ENCODE assay signal across 20 cellular contexts in genomic region chr9:69079186-69079585, GRCh38. TPM values are rescaled to one million over a fixed set of nuclear protein-coding genes. Genes with fewer than 3 reads are reported as not detected.
A peak's percentile ranks its signal among the peaks of the same experiment; 100 is the strongest.
DNase-seq lines count a peak whose midpoint lies in the region; TF ChIP-seq lines count a peak whose summit lies in the region.
"Had no signal": no experiment of that assay in that cellular context is flagged by ENCODE, and none has a peak within 500 bp of the region (broad histone marks: within the 10 kb centered on the region; RNA-seq: fewer than 3 reads in every experiment).

No MANE protein-coding gene starts in this region.

- intact Hi-C loops in MCF 10A (cut with micrococcal nuclease), result no loop called here
- intact Hi-C loops in breast epithelium (cut with DNase I; ENCODE audit: low total_unique reads), result no loop called here

- H3K9me3 Mint-ChIP-seq in MCF 10A (ENCODE audit: unreplicated experiment) (no peaks in the 10 kb centered on the region), osteocyte (ENCODE audit: unreplicated experiment) (no peaks in the 10 kb centered on the region)
- H3K9me3 Mint-ChIP-seq in CD8-positive, alpha-beta memory T cell, result peaks cover 0 to 6% (median 0%) of the 10 kb centered on the region in 5 donors

- TF ChIP-seq CTCF in MCF 10A (IDR thresholded peaks at IDR 0.05; ENCODE audit: unreplicated experiment), result no peak
- no peak for TF ChIP-seq CTCF in breast epithelium (IDR thresholded peaks at IDR 0.05)
- TF ChIP-seq CTCF in epithelial cell of esophagus (IDR thresholded peaks at IDR 0.05; ENCODE audit: insufficient read depth, low read depth, low read length, missing control alignments), result no peak
- TF ChIP-seq CTCF in osteocyte (IDR thresholded peaks at IDR 0.05), result no peak

- H3K9me2 ChIP-seq in GM23248 (ENCODE audit: insufficient read depth), result no peaks in the 10 kb centered on the region

- peaks cover 5% of the 10 kb centered on the region for H3K36me3 Mint-ChIP-seq in MCF 10A (ENCODE audit: insufficient read depth, unreplicated experiment)
- H3K36me3 Mint-ChIP-seq in osteocyte (ENCODE audit: unreplicated experiment), result no peaks in the 10 kb centered on the region
- H3K36me3 Mint-ChIP-seq in CD8-positive, alpha-beta memory T cell, result peaks cover 4 to 11% (median 5%) of the 10 kb centered on the region in 3 donors

- no peaks in the 10 kb centered on the region for H3K27me3 ChIP-seq in breast epithelium
- H3K27me3 ChIP-seq in adipocyte (replicated peaks; ENCODE audit: control insufficient read depth, insufficient read depth, low read length), result no peaks in the 10 kb centered on the region
- no peaks in the 10 kb centered on the region for H3K27me3 ChIP-seq in CD8-positive, alpha-beta memory T cell (ENCODE audit: insufficient read depth, low read length, poor library complexity, severe bottlenecking)
- no peaks in the 10 kb centered on the region for H3K27me3 ChIP-seq in GM23248 (replicated peaks; ENCODE audit: insufficient read depth)
- H3K27me3 ChIP-seq: BLaER1, Peyer's patch had no signal

- in situ Hi-C loops in GM23248 (cut with MboI), result no loop called here

- POLR2A ChIA-PET in MCF 10A (lab: Yijun Ruan, JAX), result interaction anchor here (1.0 kb wide), 1 partner anchor 43 kb away, joined by 4 read pairs; no protein-coding TSS in a partner anchor
- POLR2A ChIA-PET in CD8-positive, alpha-beta memory T cell (lab: Charles Lee), result no interaction called here

- H3K4me3 Mint-ChIP-seq in MCF 10A (ENCODE audit: unreplicated experiment), result no peak overlapping the region
- no peak overlapping the region for H3K4me3 Mint-ChIP-seq in osteocyte (ENCODE audit: unreplicated experiment)
- H3K4me3 Mint-ChIP-seq in CD8-positive, alpha-beta memory T cell, result no peak overlapping the region
- H3K4me3 Mint-ChIP-seq: CD4-positive, alpha-beta memory T cell had no signal

- no peak for TF ChIP-seq POLR2A in breast epithelium (IDR thresholded peaks at IDR 0.05)

- no peaks in the 10 kb centered on the region for H4K20me1 ChIP-seq in GM23248 (ENCODE audit: insufficient read depth)
- H4K20me1 ChIP-seq: BLaER1 had no signal

- no peak overlapping the region for H3K27ac ChIP-seq in breast epithelium
- H3K27ac ChIP-seq in CD8-positive, alpha-beta memory T cell (ENCODE audit: low read depth, low read length), result no peak overlapping the region
- no peak overlapping the region for H3K27ac ChIP-seq in GM23248
- H3K27ac ChIP-seq: 22Rv1, BLaER1 had no signal

- H2AFZ ChIP-seq in GM23248, result no peak overlapping the region

- no peaks in the 10 kb centered on the region for H3K27me3 Mint-ChIP-seq in MCF 10A (ENCODE audit: insufficient read depth, unreplicated experiment)
- H3K27me3 Mint-ChIP-seq in osteocyte (ENCODE audit: unreplicated experiment), result no peaks in the 10 kb centered on the region
- H3K27me3 Mint-ChIP-seq in CD8-positive, alpha-beta memory T cell, result no peaks in the 10 kb centered on the region
- H3K27me3 Mint-ChIP-seq: CD4-positive, alpha-beta memory T cell had no signal

- CTCF ChIA-PET in MCF 10A (lab: Yijun Ruan, JAX), result interaction anchor here (1.0 to 1.7 kb wide), 3 partner anchors 11 to 26 kb away, joined by 4 to 6 read pairs (median 5); no protein-coding TSS in a partner anchor
- CTCF ChIA-PET in CD8-positive, alpha-beta memory T cell (lab: Charles Lee), result no interaction called here

- H3K9ac ChIP-seq in adipocyte (ENCODE audit: low read length) (no peak overlapping the region), GM23248 (no peak overlapping the region)
- H3K9ac ChIP-seq: BLaER1 had no signal

- peaks cover 13% of the 10 kb centered on the region for H3K4me1 Mint-ChIP-seq in MCF 10A (ENCODE audit: insufficient read depth, unreplicated experiment)
- H3K4me1 Mint-ChIP-seq in osteocyte (ENCODE audit: unreplicated experiment), result peaks cover 22% of the 10 kb centered on the region
- H3K4me1 Mint-ChIP-seq in CD8-positive, alpha-beta memory T cell, result no peaks in the 10 kb centered on the region
- H3K4me1 Mint-ChIP-seq: CD4-positive, alpha-beta memory T cell had no signal

- H3F3A ChIP-seq in GM23248 (ENCODE audit: insufficient read depth), result no peaks in the 10 kb centered on the region

- H3K36me3 ChIP-seq in breast epithelium, result no peaks in the 10 kb centered on the region
- no peaks in the 10 kb centered on the region for H3K36me3 ChIP-seq in adipocyte (ENCODE audit: control insufficient read depth, insufficient read depth, low read length, severe bottlenecking)
- H3K36me3 ChIP-seq in CD8-positive, alpha-beta memory T cell (ENCODE audit: insufficient read depth, low read length), result no peaks in the 10 kb centered on the region
- H3K36me3 ChIP-seq in GM23248 (ENCODE audit: low read depth), result no peaks in the 10 kb centered on the region
- H3K36me3 ChIP-seq: Peyer's patch had no signal

- no peaks in the 10 kb centered on the region for H3K79me2 ChIP-seq in GM23248 (ENCODE audit: insufficient read depth)

- H3K27ac Mint-ChIP-seq in MCF 10A (ENCODE audit: low read depth, unreplicated experiment) (peak overlapping the region; percentile 9), osteocyte (ENCODE audit: unreplicated experiment) (peak overlapping the region; percentile 32)
- H3K27ac Mint-ChIP-seq in CD8-positive, alpha-beta memory T cell, result no peak overlapping the region

- no peak overlapping the region for H3K4me2 ChIP-seq in GM23248 (ENCODE audit: unreplicated experiment)
- H3K4me2 ChIP-seq: BLaER1 had no signal

- H3K4me3 ChIP-seq in breast epithelium, result no peak overlapping the region
- no peak overlapping the region for H3K4me3 ChIP-seq in adipocyte (ENCODE audit: low read length)
- H3K4me3 ChIP-seq in epithelial cell of esophagus (ENCODE audit: low read length), result no peak overlapping the region
- H3K4me3 ChIP-seq in CD8-positive, alpha-beta memory T cell (ENCODE audit: low read length), result no peak overlapping the region
- no peak overlapping the region for H3K4me3 ChIP-seq in GM23248
- H3K4me3 ChIP-seq: BLaER1, Peyer's patch had no signal

- DNase-seq in MCF 10A (ENCODE audit: unreplicated experiment), result peak; percentile 18
- DNase-seq in breast epithelium (ENCODE audit: low spot score in 2 of 2), result no peak
- DNase-seq in adipocyte (ENCODE audit: low read depth), result peak; percentile 22
- DNase-seq in epithelial cell of esophagus (ENCODE audit: low read depth), result peak; percentile 78
- no peak for DNase-seq in osteocyte (ENCODE audit: extremely low spot score, unreplicated experiment)
- no peak for DNase-seq in CD8-positive, alpha-beta memory T cell
- no peak for DNase-seq in GM23248
- no peak for DNase-seq in activated gamma-delta T cell treated with Interleukin-2 at 50 U/mL for 16 hours
- DNase-seq: ACHN; CD4-positive, alpha-beta memory T cell; DMS153; Karpas-422; NCI-H1694 treated with DMSO at 0.1 percent for 48 hours; NCI-H2081 treated with DMSO at 0.1 percent for 48 hours; NCI-H2171 treated with DMSO at 0.1 percent for 48 hours; NCI-H526; Peyer's patch; SHP77 had no signal

- H3K9me3 ChIP-seq in breast epithelium, result no peaks in the 10 kb centered on the region
- no peaks in the 10 kb centered on the region for H3K9me3 ChIP-seq in adipocyte (ENCODE audit: control insufficient read depth, low read length)
- H3K9me3 ChIP-seq in CD8-positive, alpha-beta memory T cell (ENCODE audit: low read length), result no peaks in the 10 kb centered on the region
- H3K9me3 ChIP-seq in GM23248 (ENCODE audit: low read depth), result no peaks in the 10 kb centered on the region
- H3K9me3 ChIP-seq: BLaER1, Peyer's patch had no signal

- H3K4me1 ChIP-seq in breast epithelium (no peaks in the 10 kb centered on the region), adipocyte (ENCODE audit: control insufficient read depth, insufficient read depth, low read length) (peaks cover 13% of the 10 kb centered on the region), GM23248 (ENCODE audit: insufficient read depth) (no peaks in the 10 kb centered on the region)
- no peaks in the 10 kb centered on the region for H3K4me1 ChIP-seq in CD8-positive, alpha-beta memory T cell (ENCODE audit: insufficient read depth, low read length)
- H3K4me1 ChIP-seq: BLaER1, Peyer's patch had no signal

- BruUV-seq in MCF 10A (replicated peaks; lab: Mats Ljungman, UMichigan), result no TSS peak

RNA-seq across cellular contexts. Expression of gene FXN, which starts 43.6 kb away (rescaled TPM):
- total RNA-seq in MCF 10A (2022) (18.4 and 31.6 TPM in 2 replicates), breast epithelium (1 to 10 TPM; 3.8 to 7.5 (median 6.9) TPM), osteocyte (9.8 and 11.2 TPM in 2 replicates)
- total RNA-seq in CD8-positive, alpha-beta memory T cell, result 10 to 100 TPM; 30.0 to 31.1 TPM
- polyA plus RNA-seq in CD8-positive, alpha-beta memory T cell, result 56.1 TPM
- 1.0 and 5.6 TPM in 2 replicates for total RNA-seq in GM23248 (2014; rRNA removed; shearing (Covaris generic))
- polyA plus RNA-seq in GM23248 (2016; fragmentation: Nextera tagmentation; extraction: Ambion mirVana), result 22.0 and 23.6 TPM in 2 replicates

Comparison
In these comparisons a context has a peak if more than half of its experiments do, and no peak if none do; other contexts are left out.
1. DNase-seq: peak in MCF 10A (single experiment), adipocyte (single experiment) and epithelial cell of esophagus (single experiment); none in breast epithelium (0 of 2), osteocyte (single experiment), CD8-positive, alpha-beta memory T cell (0 of 5), GM23248 (single experiment) and activated gamma-delta T cell treated with Interleukin-2 at 50 U/mL for 16 hours (single experiment).
2. H3K27ac Mint-ChIP-seq: peak in MCF 10A (single experiment) and osteocyte (single experiment); none in CD8-positive, alpha-beta memory T cell (0 of 8).